2 cellular contexts compared by ENCODE assay signal in the genomic region with DNA sequence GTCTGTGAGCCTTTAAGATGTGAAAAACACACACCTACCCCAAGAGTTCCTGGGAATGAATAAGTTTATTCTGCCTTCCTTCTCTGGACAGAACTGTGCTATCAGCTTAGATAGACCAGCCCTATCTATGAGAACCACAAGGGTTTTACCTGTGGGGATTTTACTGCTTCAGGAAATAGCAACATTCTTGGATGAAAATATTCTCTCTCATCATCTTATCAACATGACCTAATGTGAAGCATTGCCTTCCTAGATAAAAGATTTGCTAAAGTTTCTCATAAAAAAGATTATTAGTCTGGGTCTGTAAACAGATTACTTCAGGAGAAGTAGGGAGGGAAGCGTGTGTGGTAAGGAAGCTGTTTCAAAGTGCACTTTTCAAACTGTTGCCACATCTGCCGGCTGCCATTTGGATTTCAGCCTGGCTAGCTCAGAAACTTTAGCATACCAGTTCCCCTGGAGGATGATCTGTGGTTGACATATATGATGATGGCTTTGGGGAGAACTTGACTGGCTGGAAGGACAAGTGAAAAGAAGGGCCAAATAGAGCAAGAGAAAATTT.
TF ChIP-seq lines count a peak whose summit lies in the region.

NOX1 (minus strand) TSS at position 120 of the 559 bp plus-strand sequence. CDS start 220 bp downstream, outside the sequence.

TF ChIP-seq in GM12878, 131 proteins besides CTCF, POLR2A, EP300 and RAD21 (continued from another document):
- TF ChIP-seq REST (IDR thresholded peaks at IDR 0.05; ENCODE audit: low read depth, low read length) (no peak), ZNF24 (IDR thresholded peaks at IDR 0.05) (no peak)

TF ChIP-seq in HEK293T, 16 proteins besides CTCF, POLR2A, EP300 and RAD21 (continued from another document):
- TF ChIP-seq, protein P1, sequence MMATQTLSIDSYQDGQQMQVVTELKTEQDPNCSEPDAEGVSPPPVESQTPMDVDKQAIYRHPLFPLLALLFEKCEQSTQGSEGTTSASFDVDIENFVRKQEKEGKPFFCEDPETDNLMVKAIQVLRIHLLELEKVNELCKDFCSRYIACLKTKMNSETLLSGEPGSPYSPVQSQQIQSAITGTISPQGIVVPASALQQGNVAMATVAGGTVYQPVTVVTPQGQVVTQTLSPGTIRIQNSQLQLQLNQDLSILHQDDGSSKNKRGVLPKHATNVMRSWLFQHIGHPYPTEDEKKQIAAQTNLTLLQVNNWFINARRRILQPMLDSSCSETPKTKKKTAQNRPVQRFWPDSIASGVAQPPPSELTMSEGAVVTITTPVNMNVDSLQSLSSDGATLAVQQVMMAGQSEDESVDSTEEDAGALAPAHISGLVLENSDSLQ (IDR thresholded peaks at IDR 0.05): no peak
- TF ChIP-seq TARDBP (IDR thresholded peaks at IDR 0.05): no peak
